ENCODE assay signal across 18 cellular contexts in the genomic region with DNA sequence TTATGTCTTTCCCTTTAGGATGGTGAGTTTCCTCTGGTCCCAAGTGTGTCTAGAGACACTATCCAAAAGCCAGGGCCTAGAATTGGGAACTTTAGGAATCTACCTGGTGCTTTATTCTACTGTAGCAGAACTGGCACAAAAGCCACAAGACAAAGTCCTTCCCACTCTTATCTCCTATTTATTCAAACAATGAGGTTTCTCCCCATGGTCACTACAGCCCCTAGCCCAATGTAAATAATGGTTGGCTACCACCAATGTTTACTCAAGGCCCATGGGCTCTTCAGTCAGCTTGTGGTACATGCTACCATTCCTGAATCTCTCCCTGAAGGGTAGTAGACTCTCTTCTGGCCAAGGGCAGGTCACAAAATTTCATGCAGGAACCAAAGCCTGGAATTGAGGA.
"Had no signal": no experiment of that assay in that cellular context is flagged by ENCODE, and none has a peak within 500 bp of the region (broad histone marks: within the 10 kb centered on the region; RNA-seq: fewer than 3 reads in every experiment).

No MANE protein-coding gene starts in this region.

- H3K79me2 ChIP-seq: parathyroid adenoma had no signal

- H3K27ac ChIP-seq: colonic mucosa, esophagus muscularis mucosa, foreskin keratinocyte, gastroesophageal sphincter, lower lobe of right lung, parathyroid adenoma, stomach, thyroid gland, vagina had no signal

- DNase-seq: effector CD8-positive, alpha-beta T cell; hypothalamus; left ventricle myocardium superior; lower lobe of right lung; naive B cell; stimulated activated CD4-positive, alpha-beta T cell treated with anti-CD3 and anti-CD28 coated beads, Interleukin-2, amount 100 ng/mL, for 24 hours; stimulated activated CD4-positive, alpha-beta T cell treated with anti-CD3 and anti-CD28 coated beads, Interleukin-4, amount 100 ng/mL, for 24 hours; stimulated activated naive CD4-positive, alpha-beta T cell treated with Interleukin-2 at 50 U/mL for 16 hours; stomach had no signal

- H3K36me3 ChIP-seq: colonic mucosa, esophagus muscularis mucosa, gastroesophageal sphincter, lower lobe of right lung, stomach, thyroid gland, vagina had no signal

- H3K4me3 ChIP-seq: colonic mucosa, esophagus muscularis mucosa, gastroesophageal sphincter, lower lobe of right lung, mucosa of descending colon, smooth muscle cell, stomach, thyroid gland, vagina had no signal

- H3K4me2 ChIP-seq: smooth muscle cell had no signal

- H3K4me1 ChIP-seq: colonic mucosa, esophagus muscularis mucosa, foreskin keratinocyte, gastroesophageal sphincter, lower lobe of right lung, parathyroid adenoma, stomach, thyroid gland, vagina had no signal

- H3K9ac ChIP-seq: parathyroid adenoma had no signal

- H3K27me3 ChIP-seq: colonic mucosa, esophagus muscularis mucosa, foreskin keratinocyte, gastroesophageal sphincter, stomach, thyroid gland, vagina had no signal
